In genomic region chr10:124596116-124596785, GRCh38 we compare ENCODE assay signal across 18 cellular contexts.
DNase-seq lines count a peak whose midpoint lies in the region; ATAC-seq, FAIRE-seq and TF ChIP-seq lines count a peak whose summit lies in the region.
"Had no signal": no experiment of that assay in that cellular context is flagged by ENCODE, and none has a peak within 500 bp of the region (broad histone marks: within the 10 kb centered on the region; RNA-seq: fewer than 3 reads in every experiment).

No MANE protein-coding gene starts in this region.

- peaks cover 0 to 41% (median 0%) of the 10 kb centered on the region in 11 experiments; a peak in 9 of 22 replicates for H3K27me3 ChIP-seq in BLaER1 treated with 17β-estradiol and CSF1 and Interleukin-3, amounts not matched to agents 10 nM and 100 nM
- no peaks in the 10 kb centered on the region; the same call in 1 of the 2 replicates for H3K27me3 ChIP-seq in OCI-LY1 (ENCODE audit: insufficient read depth, low read length)
- H3K27me3 ChIP-seq in psoas muscle (ENCODE audit: insufficient read depth in 3 of 3, low read length in 2 of 3): no peaks in the 10 kb centered on the region
- H3K27me3 ChIP-seq: BE2C had no signal

- H3K4me1 ChIP-seq in BLaER1 treated with 17β-estradiol and CSF1 and Interleukin-3, amounts not matched to agents 10 nM and 100 nM: peaks cover 8 to 71% (median 64%) of the 10 kb centered on the region in 10 experiments
- H3K4me1 ChIP-seq in OCI-LY1 (ENCODE audit: insufficient read depth, low read length, severe bottlenecking) (peaks cover 46% of the 10 kb centered on the region), kidney (ENCODE audit: control insufficient read depth in 1 of 2, insufficient read depth in 1 of 2, low read depth in 1 of 2, low read length in 2 of 2) (peaks cover 2 to 4% of the 10 kb centered on the region in 2 donors), psoas muscle (no peaks in the 10 kb centered on the region)
- H3K4me1 ChIP-seq: BE2C had no signal

- no peaks in the 10 kb centered on the region for H3F3A ChIP-seq in OCI-LY1 (ENCODE audit: insufficient read depth, low read length)

- no peaks in the 10 kb centered on the region for H3K79me2 ChIP-seq in OCI-LY1 (ENCODE audit: insufficient read depth, low read length)

- peaks cover 0 to 28% (median 10%) of the 10 kb centered on the region in 11 experiments; a peak in 12 of 22 replicates for H4K20me1 ChIP-seq in BLaER1 treated with 17β-estradiol and CSF1 and Interleukin-3, amounts not matched to agents 10 nM and 100 nM
- no peaks in the 10 kb centered on the region for H4K20me1 ChIP-seq in OCI-LY1 (ENCODE audit: insufficient read depth, low read length)

- no peak for TF ChIP-seq CTCF in OCI-LY1 (IDR thresholded peaks at IDR 0.05; ENCODE audit: low read length)
- TF ChIP-seq CTCF in kidney (IDR thresholded peaks at IDR 0.05; ENCODE audit: borderline replicate concordance, extremely low read depth, insufficient read depth): no peak
- no peak for TF ChIP-seq CTCF in psoas muscle (IDR thresholded peaks at IDR 0.05)

- no peaks in the 10 kb centered on the region for H3K4me1 Mint-ChIP-seq in activated T-helper 2 cell treated with anti-CD3 and anti-CD28 coated beads, Interferon-gamma antibody, Interleukin-2, Interleukin-4, amounts not matched to agents 10 μg/mL and 5 μg/mL and 100 μg/mL, durations not matched to agents 14 hours and 24 hours and 36 hours (ENCODE audit: low read depth)
- H3K4me1 Mint-ChIP-seq: GM23338 had no signal

- no peak overlapping the region for H3K9ac ChIP-seq in BLaER1 treated with 17β-estradiol and CSF1 and Interleukin-3, amounts not matched to agents 10 nM and 100 nM
- H3K9ac ChIP-seq in OCI-LY1 (ENCODE audit: low read length): no peak overlapping the region
- H3K9ac ChIP-seq in kidney (ENCODE audit: low read length in 2 of 2): no peak overlapping the region

- H3K4me3 Mint-ChIP-seq in activated T-helper 2 cell treated with anti-CD3 and anti-CD28 coated beads, Interferon-gamma antibody, Interleukin-2, Interleukin-4, amounts not matched to agents 10 μg/mL and 5 μg/mL and 100 μg/mL, durations not matched to agents 14 hours and 24 hours and 36 hours (ENCODE audit: low read depth): no peak overlapping the region
- H3K4me3 Mint-ChIP-seq: CD8-positive, alpha-beta T cell; GM23338 had no signal

- H3K27ac ChIP-seq in BLaER1 treated with 17β-estradiol and CSF1 and Interleukin-3, amounts not matched to agents 10 nM and 100 nM: peak overlapping the region in 3 of 11 experiments; percentile 29 to 37 (median 34); a peak in 4 of 22 replicates
- H3K27ac ChIP-seq in OCI-LY1 (ENCODE audit: low read depth, low read length, poor library complexity, severe bottlenecking) (peak overlapping the region; percentile 87), kidney (ENCODE audit: low read depth in 2 of 2, low read length in 2 of 2) (no peak overlapping the region), psoas muscle (no peak overlapping the region)

- no peaks in the 10 kb centered on the region for H3K9me2 ChIP-seq in OCI-LY1 (ENCODE audit: low read depth, low read length)

- H3K36me3 Mint-ChIP-seq in activated T-helper 2 cell treated with anti-CD3 and anti-CD28 coated beads, Interferon-gamma antibody, Interleukin-2, Interleukin-4, amounts not matched to agents 10 μg/mL and 5 μg/mL and 100 μg/mL, durations not matched to agents 14 hours and 24 hours and 36 hours (ENCODE audit: low read depth): no peaks in the 10 kb centered on the region

- H3K27me3 Mint-ChIP-seq in activated T-helper 2 cell treated with anti-CD3 and anti-CD28 coated beads, Interferon-gamma antibody, Interleukin-2, Interleukin-4, amounts not matched to agents 10 μg/mL and 5 μg/mL and 100 μg/mL, durations not matched to agents 14 hours and 24 hours and 36 hours (ENCODE audit: low read depth): no peaks in the 10 kb centered on the region

- FAIRE-seq in kidney (lab: Jason Lieb, UNC): no peak
- FAIRE-seq: G401.6, GM12878, GM18507 had no signal

- H3K9me3 Mint-ChIP-seq in activated T-helper 2 cell treated with anti-CD3 and anti-CD28 coated beads, Interferon-gamma antibody, Interleukin-2, Interleukin-4, amounts not matched to agents 10 μg/mL and 5 μg/mL and 100 μg/mL, durations not matched to agents 14 hours and 24 hours and 36 hours: no peaks in the 10 kb centered on the region
- H3K9me3 Mint-ChIP-seq: CD8-positive, alpha-beta T cell; GM23338 had no signal

- H2AFZ ChIP-seq in OCI-LY1 (ENCODE audit: low read length): no peak overlapping the region
- H2AFZ ChIP-seq: GM23338 had no signal

- no peak overlapping the region for H3K27ac Mint-ChIP-seq in activated T-helper 2 cell treated with anti-CD3 and anti-CD28 coated beads, Interferon-gamma antibody, Interleukin-2, Interleukin-4, amounts not matched to agents 10 μg/mL and 5 μg/mL and 100 μg/mL, durations not matched to agents 14 hours and 24 hours and 36 hours
- H3K27ac Mint-ChIP-seq: CD8-positive, alpha-beta T cell; GM23338 had no signal

- intact Hi-C loops in kidney (cut with DNase I): no loop called here
- intact Hi-C loops in psoas muscle (cut with DNase I): no loop called here
- intact Hi-C loops in activated T-helper 2 cell treated with anti-CD3 and anti-CD28 coated beads, Interferon-gamma antibody, Interleukin-2, Interleukin-4, amounts not matched to agents 10 μg/mL and 5 μg/mL and 100 μg/mL, durations not matched to agents 14 hours and 24 hours and 36 hours (cut with micrococcal nuclease): no loop called here

- peak; percentile 52 for DNase-seq in kidney
- DNase-seq in psoas muscle: peak; percentile 7 to 35
- no peak for DNase-seq in DMS114 treated with DMSO at 0.1 percent for 48 hours (lab: John Stamatoyannopoulos, UW; ENCODE audit: unreplicated experiment)
- no peak for DNase-seq in GOT3 (lab: John Stamatoyannopoulos, UW)
- no peak for DNase-seq in activated T-helper 2 cell treated with anti-CD3 and anti-CD28 coated beads, Interferon-gamma antibody, Interleukin-2, Interleukin-4, amounts not matched to agents 10 μg/mL and 5 μg/mL and 100 μg/mL, durations not matched to agents 14 hours and 24 hours and 36 hours (ENCODE audit: low spot score)
- DNase-seq: BE2C; CD8-positive, alpha-beta T cell; DMS79 treated with DMSO at 0.1 percent for 48 hours; NCI-H1092 treated with DMSO at 0.1 percent for 48 hours; NCI-H2081 treated with DMSO at 0.1 percent for 48 hours; NCI-H510A treated with DMSO at 0.1 percent for 48 hours; NCI-H82 had no signal

- peak overlapping the region in 9 of 11 experiments; percentile 35 to 99 (median 97); a peak in 18 of 22 replicates for H3K4me2 ChIP-seq in BLaER1 treated with 17β-estradiol and CSF1 and Interleukin-3, amounts not matched to agents 10 nM and 100 nM
- no peak overlapping the region for H3K4me2 ChIP-seq in OCI-LY1 (ENCODE audit: low read length)
- H3K4me2 ChIP-seq: GM23338 had no signal

- 79 to 85% (median 80%) methylated on average over 18 of the region's 18 CpGs for WGBS in psoas muscle, 3 donors

- no peak overlapping the region for H3K4me3 ChIP-seq in BLaER1 treated with 17β-estradiol and CSF1 and Interleukin-3, amounts not matched to agents 10 nM and 100 nM
- no peak overlapping the region for H3K4me3 ChIP-seq in OCI-LY1 (ENCODE audit: low read depth, low read length, poor library complexity, severe bottlenecking)
- H3K4me3 ChIP-seq in kidney (ENCODE audit: low read length in 2 of 2): no peak overlapping the region
- H3K4me3 ChIP-seq in psoas muscle: no peak overlapping the region
- H3K4me3 ChIP-seq: GM12878, GM23338 had no signal

- H3K36me3 ChIP-seq in BLaER1 treated with 17β-estradiol and CSF1 and Interleukin-3, amounts not matched to agents 10 nM and 100 nM: no peaks in the 10 kb centered on the region
- H3K36me3 ChIP-seq in OCI-LY1 (ENCODE audit: insufficient read depth, low read length): no peaks in the 10 kb centered on the region
- H3K36me3 ChIP-seq in kidney (ENCODE audit: control insufficient read depth in 1 of 2, insufficient read depth in 2 of 2, low read length in 2 of 2): no peaks in the 10 kb centered on the region
- H3K36me3 ChIP-seq in psoas muscle (ENCODE audit: insufficient read depth in 1 of 2, low read depth in 1 of 2): no peaks in the 10 kb centered on the region
- H3K36me3 ChIP-seq: BE2C had no signal

- peaks cover 11 to 40% (median 22%) of the 10 kb centered on the region in 11 experiments; a peak in 21 of 22 replicates for H3K9me3 ChIP-seq in BLaER1 treated with 17β-estradiol and CSF1 and Interleukin-3, amounts not matched to agents 10 nM and 100 nM (replicated peaks in 1 of 11)
- H3K9me3 ChIP-seq in OCI-LY1 (ENCODE audit: low read length) (no peaks in the 10 kb centered on the region), kidney (ENCODE audit: control insufficient read depth in 1 of 2, low read length in 2 of 2) (peaks cover 0 to 6% of the 10 kb centered on the region in 2 donors), psoas muscle (no peaks in the 10 kb centered on the region)
- H3K9me3 ChIP-seq: BE2C had no signal

- no peak for ATAC-seq in psoas muscle
- ATAC-seq: CD8-positive, alpha-beta T cell; GM12878; GM23338 had no signal

Comparison
In these comparisons a context has a peak if more than half of its experiments do, and no peak if none do; other contexts are left out.
1. DNase-seq: peak in kidney (single experiment) and psoas muscle (2 of 2); none in DMS114 treated with DMSO at 0.1 percent for 48 hours (single experiment), GOT3 (single experiment) and activated T-helper 2 cell treated with anti-CD3 and anti-CD28 coated beads, Interferon-gamma antibody, Interleukin-2, Interleukin-4, amounts not matched to agents 10 μg/mL and 5 μg/mL and 100 μg/mL, durations not matched to agents 14 hours and 24 hours and 36 hours (single experiment).